In the genomic region with DNA sequence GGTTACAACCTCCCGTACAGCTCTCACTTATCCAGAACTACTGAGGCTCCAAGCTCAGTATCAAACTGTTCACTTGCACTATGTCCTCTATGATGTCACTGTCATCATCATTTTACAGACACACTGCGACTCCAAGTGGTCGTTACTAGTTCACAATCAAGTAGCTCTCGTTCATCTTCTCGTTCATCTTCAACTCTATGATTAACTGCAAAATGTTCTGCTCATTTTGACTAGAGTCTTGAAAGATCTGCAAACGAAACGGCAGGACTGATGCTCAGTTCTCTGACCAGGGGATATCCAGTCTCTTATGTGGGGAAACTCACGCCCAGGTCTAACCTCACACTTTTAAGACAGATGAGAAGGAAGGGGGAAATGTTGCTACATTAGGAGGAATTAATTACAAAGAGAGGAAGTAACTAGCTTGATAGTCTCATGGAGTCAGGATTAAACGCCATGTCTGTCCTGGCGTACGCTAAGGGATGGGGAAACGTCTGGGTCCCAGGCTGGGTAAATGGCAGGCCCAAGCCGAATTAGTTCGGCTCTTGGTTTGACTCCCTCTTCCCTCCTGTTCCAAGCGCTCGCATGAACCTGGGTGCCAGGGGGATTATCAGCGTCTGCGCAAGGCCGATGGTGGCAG, we compare ENCODE assay signal across 7 cellular contexts. TPM values are rescaled to one million over a fixed set of nuclear protein-coding genes. Genes with fewer than 3 reads are reported as not detected.
DNase-seq lines count a peak whose midpoint lies in the region; ATAC-seq and TF ChIP-seq lines count a peak whose summit lies in the region.

No MANE protein-coding gene starts in this region.

- H3K27me3 ChIP-seq in H7 (ENCODE audit: control insufficient read depth, insufficient read depth, low read length) (no peaks in the 10 kb centered on the region), left lung (no peaks in the 10 kb centered on the region), testis (no peaks in the 10 kb centered on the region)

- H3K27me3 Mint-ChIP-seq in MCF 10A (ENCODE audit: insufficient read depth, unreplicated experiment), result no peaks in the 10 kb centered on the region

- DNase-seq in H7 (no peak), NOMO-1 treated with DMSO at 0.1 percent for 48 hours (lab: John Stamatoyannopoulos, UW; ENCODE audit: unreplicated experiment) (peak; percentile 71), MCF 10A (ENCODE audit: unreplicated experiment) (no peak), left lung (peak in 1 of 2 donors; percentile 74), testis (peak; percentile 37), NCI-H226 (no peak), NK-92 (lab: John Stamatoyannopoulos, UW; ENCODE audit: unreplicated experiment) (no peak)

- CTCF ChIA-PET in MCF 10A (lab: Yijun Ruan, JAX), result interaction anchor here (0.6 to 1.9 kb wide), 11 partner anchors 36 to 732 kb away, joined by 3 to 8 read pairs (median 4); no protein-coding TSS in a partner anchor

- BruUV-seq in MCF 10A (replicated peaks; lab: Mats Ljungman, UMichigan), result TSS peak; percentile 71

- H3K9me3 ChIP-seq in left lung (no peaks in the 10 kb centered on the region), testis (no peaks in the 10 kb centered on the region)

- 19 to 28% methylated on average over 14 to 19 of the region's 19 CpGs for WGBS in testis, 2 donors

- no peaks in the 10 kb centered on the region for H3K9me3 Mint-ChIP-seq in MCF 10A (ENCODE audit: unreplicated experiment)

- H3K4me3 ChIP-seq in H7 (ENCODE audit: insufficient read depth, low read depth, low read length) (peak overlapping the region; percentile 91), left lung (peak overlapping the region; percentile 49 to 63), testis (peak overlapping the region; percentile 69 to 78)

- POLR2A ChIA-PET in MCF 10A (lab: Yijun Ruan, JAX), result interaction anchor here (0.7 to 3.5 kb wide), 13 partner anchors 10 to 325 kb away, joined by 3 to 31 read pairs (median 6); partner anchors contain the start of gene SLC20A1

- H3K27ac Mint-ChIP-seq in MCF 10A (ENCODE audit: low read depth, unreplicated experiment), result peak overlapping the region; percentile 100

- H3K4me3 Mint-ChIP-seq in MCF 10A (ENCODE audit: unreplicated experiment), result peak overlapping the region; percentile 92

- no peak for TF ChIP-seq POLR2A in testis (IDR thresholded peaks at IDR 0.05)

- TF ChIP-seq CTCF in MCF 10A (IDR thresholded peaks at IDR 0.05; ENCODE audit: unreplicated experiment) (no peak), left lung (IDR thresholded peaks at IDR 0.05) (no peak), testis (IDR thresholded peaks at IDR 0.05) (no peak)

- H3K27ac ChIP-seq in left lung, result peak overlapping the region; percentile 96 to 100
- peak overlapping the region; percentile 95 to 96 for H3K27ac ChIP-seq in testis

- H3K4me1 ChIP-seq in left lung, result peaks cover 4 to 38% of the 10 kb centered on the region in 2 donors
- H3K4me1 ChIP-seq in testis, result peaks cover 14% of the 10 kb centered on the region

- intact Hi-C loops in MCF 10A (cut with micrococcal nuclease), result loop anchor here (2.0 to 5.0 kb wide), 3 partner anchors 41 to 526 kb away; partner anchors contain the start of genes POLR1B, TMEM87B and ZC3H8
- intact Hi-C loops in left lung (cut with DNase I), result no loop called here
- intact Hi-C loops in testis (cut with DNase I; ENCODE audit: low total_unique reads), result no loop called here

- H3K4me1 Mint-ChIP-seq in MCF 10A (ENCODE audit: insufficient read depth, unreplicated experiment), result peaks cover 24% of the 10 kb centered on the region

- peak; percentile 1 for ATAC-seq in left lung

- H3K36me3 ChIP-seq in H7 (replicated peaks; ENCODE audit: control insufficient read depth, insufficient read depth, low read length) (peaks cover 2% of the 10 kb centered on the region), left lung (peaks cover 0 to 16% of the 10 kb centered on the region in 2 donors), testis (ENCODE audit: low read depth, missing control alignments) (no peaks in the 10 kb centered on the region)

- H3K36me3 Mint-ChIP-seq in MCF 10A (ENCODE audit: insufficient read depth, unreplicated experiment), result peaks cover 29% of the 10 kb centered on the region

RNA-seq across cellular contexts. Expression of gene CHCHD5, which starts 0.8 kb away (rescaled TPM):
- total RNA-seq in H7 (2014; rRNA removed; shearing (Covaris generic)), result 19.0 and 40.9 TPM in 2 replicates
- total RNA-seq in MCF 10A (2022), result 54.5 and 56.1 TPM in 2 replicates
- 10 to 100 TPM; 26.8 to 28.7 TPM for total RNA-seq in left lung
- total RNA-seq in testis, result 10 to 100 TPM; 49.0 to 51.3 TPM
- polyA plus RNA-seq in testis (ENCODE audit: insufficient read depth, low read depth, low replicate concordance), result 98.9 TPM

RNA-seq across cellular contexts. Expression of gene POLR1B, which starts 41.4 kb away (rescaled TPM):
- 35.1 and 35.5 TPM in 2 replicates for total RNA-seq in H7 (2014; rRNA removed; shearing (Covaris generic))
- 51.6 and 74.0 TPM in 2 replicates for total RNA-seq in MCF 10A (2022)
- total RNA-seq in left lung, result 10 to 100 TPM; 20.2 to 25.3 TPM
- 10 to 100 TPM; 26.9 to 29.8 TPM for total RNA-seq in testis
- 59.2 TPM for polyA plus RNA-seq in testis (ENCODE audit: insufficient read depth, low read depth, low replicate concordance)

Comparison
In these comparisons a context has a peak if more than half of its experiments do, and no peak if none do; other contexts are left out.
1. DNase-seq: peak in NOMO-1 treated with DMSO at 0.1 percent for 48 hours (single experiment) and testis (single experiment); none in H7 (single experiment), MCF 10A (single experiment), NCI-H226 (single experiment) and NK-92 (single experiment).
2. Peak in every context shown above with its lines, with median percentiles within 50 percentile points of each other: H3K4me3 ChIP-seq.